Comparison of ENCODE assay signal across 8 cellular contexts in the genomic region with DNA sequence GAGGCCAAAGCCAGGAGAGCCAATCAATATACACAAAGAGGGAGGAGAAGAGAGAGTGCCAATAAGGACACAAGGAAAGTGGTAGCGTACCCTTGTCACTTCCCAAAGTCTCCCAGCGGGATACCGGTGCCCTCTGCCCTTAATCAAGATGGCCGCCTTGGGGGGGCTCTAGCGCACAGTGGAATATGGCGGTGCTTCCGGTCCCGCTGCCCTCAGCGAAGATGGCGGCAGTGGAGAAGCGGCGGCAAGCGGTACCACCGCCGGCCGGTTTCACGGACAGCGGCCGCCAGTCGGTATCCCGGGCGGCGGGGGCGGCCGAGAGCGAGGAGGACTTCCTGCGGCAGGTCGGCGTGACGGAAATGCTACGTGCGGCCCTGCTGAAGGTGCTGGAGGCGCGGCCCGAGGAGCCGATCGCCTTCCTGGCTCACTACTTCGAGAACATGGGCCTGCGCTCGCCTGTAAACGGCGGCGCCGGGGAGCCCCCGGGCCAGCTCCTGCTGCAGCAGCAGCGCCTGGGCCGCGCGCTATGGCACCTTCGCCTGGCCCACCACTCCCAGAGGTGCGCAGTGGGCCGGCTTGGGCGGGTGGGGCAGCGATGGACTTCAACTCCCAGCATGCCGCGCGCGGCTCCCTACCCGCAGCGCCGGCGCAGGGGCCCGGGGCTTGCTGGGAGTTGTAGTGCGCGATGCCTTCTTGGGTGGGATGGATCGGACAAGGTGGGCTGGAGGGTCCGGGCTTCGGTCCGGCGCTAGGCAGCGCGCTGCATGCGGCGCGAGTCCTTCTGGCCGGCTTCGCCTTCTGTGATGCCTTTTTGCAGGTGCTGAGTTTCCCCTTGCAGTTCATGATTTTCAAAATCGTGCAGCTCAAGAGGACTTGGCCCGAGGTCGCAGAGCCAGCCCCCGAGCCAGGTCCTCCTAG. TPM values are rescaled to one million over a fixed set of nuclear protein-coding genes. Genes with fewer than 3 reads are reported as not detected.
DNase-seq lines count a peak whose midpoint lies in the region; ATAC-seq and TF ChIP-seq lines count a peak whose summit lies in the region.

A gene with protein sequence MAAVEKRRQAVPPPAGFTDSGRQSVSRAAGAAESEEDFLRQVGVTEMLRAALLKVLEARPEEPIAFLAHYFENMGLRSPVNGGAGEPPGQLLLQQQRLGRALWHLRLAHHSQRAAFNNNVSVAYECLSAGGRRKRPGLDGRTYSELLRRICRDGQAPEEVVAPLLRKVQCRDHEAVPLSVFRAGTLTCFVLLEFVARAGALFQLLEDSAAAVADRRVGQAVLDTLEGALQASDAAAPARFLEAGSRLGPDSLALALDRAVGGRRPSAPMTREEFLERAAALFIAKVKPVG (plus strand): TSS at position 212 of the 918 bp plus-strand sequence. CDS start 10 bp downstream, at position 222.

- intact Hi-C loops in sciatic nerve (cut with DNase I), result no loop called here

- peak; percentile 45 for TF ChIP-seq POLR2A in GM15510 (IDR thresholded peaks at IDR 0.05; ENCODE audit: borderline replicate concordance, extremely low read depth, insufficient read length)

- ATAC-seq in HG02623 (IDR thresholded peaks at IDR 0.05; ENCODE audit: unreplicated experiment), result peak; percentile 43
- peak; percentile 92 for ATAC-seq in sciatic nerve

- DNase-seq in NCI-H1105 treated with DMSO at 0.1 percent for 48 hours (lab: John Stamatoyannopoulos, UW), result peak; percentile 74
- DNase-seq in T-helper 9 cell, result peak; percentile 75
- DNase-seq in astrocyte of the hippocampus (ENCODE audit: low read depth, low spot score), result peak; percentile 100
- DNase-seq in hypothalamus (lab: John Stamatoyannopoulos, UW), result peak; percentile 43 to 100 (median 83)
- DNase-seq in sciatic nerve (ENCODE audit: low spot score), result peak; percentile 86
- no peak for DNase-seq in NCI-H128 (lab: John Stamatoyannopoulos, UW; ENCODE audit: unreplicated experiment)

RNA-seq across cellular contexts. Expression of the gene that starts here (rescaled TPM):
- total RNA-seq in sciatic nerve, result 18.5 TPM
